23 cellular contexts compared by ENCODE assay signal in the genomic region with DNA sequence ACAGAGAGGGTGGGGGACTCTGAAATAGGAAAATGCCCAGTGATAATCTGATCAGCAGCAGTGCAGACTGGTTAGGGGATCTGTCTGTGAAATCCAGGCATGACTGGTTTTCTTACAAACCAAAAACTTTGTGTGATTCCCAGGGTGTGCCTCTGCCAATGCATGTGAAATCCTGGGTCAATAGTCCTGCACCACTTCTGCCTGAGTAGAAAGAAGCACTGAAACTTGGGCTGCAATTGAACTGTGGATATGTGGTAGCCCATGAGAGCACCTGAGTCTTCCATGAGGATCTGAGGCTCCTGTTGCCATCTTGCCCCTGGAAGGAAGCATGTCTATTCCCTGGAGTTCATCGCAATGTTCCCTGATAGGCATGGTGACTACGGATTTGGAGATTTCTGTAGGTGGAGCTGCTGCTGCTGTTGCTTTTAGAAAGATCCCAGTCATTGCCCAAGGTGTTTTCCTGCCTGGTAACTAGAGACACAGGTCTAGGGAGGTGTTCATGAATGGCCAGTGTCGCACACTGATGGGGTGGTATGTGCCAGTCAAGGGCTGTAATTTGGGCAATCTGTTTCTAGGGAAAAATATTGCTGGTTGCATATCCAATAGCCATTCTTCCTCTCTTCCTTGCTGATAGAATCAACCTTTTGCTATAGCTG.
A peak's percentile ranks its signal among the peaks of the same experiment; 100 is the strongest.
DNase-seq lines count a peak whose midpoint lies in the region; ATAC-seq and TF ChIP-seq lines count a peak whose summit lies in the region.
"Had no signal": no experiment of that assay in that cellular context is flagged by ENCODE, and none has a peak within 500 bp of the region (broad histone marks: within the 10 kb centered on the region; RNA-seq: fewer than 3 reads in every experiment).

No MANE protein-coding gene starts in this region.

- H3K4me1 ChIP-seq in SK-N-SH (ENCODE audit: control insufficient read depth in 1 of 2, insufficient read depth in 2 of 2, low read depth in 1 of 2, low read length in 1 of 2), result peaks cover 11 to 12% of the 10 kb centered on the region in 2 experiments; a peak in 3 of 4 replicates
- no peaks in the 10 kb centered on the region for H3K4me1 ChIP-seq in trophoblast cell (ENCODE audit: control insufficient read depth in 1 of 2, insufficient read depth in 2 of 2, low read length in 2 of 2)
- peaks cover 0 to 8% (median 2%) of the 10 kb centered on the region in 4 donors for H3K4me1 ChIP-seq in stomach
- H3K4me1 ChIP-seq: lower lobe of right lung, psoas muscle, testis had no signal

- H3K23ac ChIP-seq in trophoblast cell (ENCODE audit: low read length), result no peak overlapping the region

- DNase-seq in DMS 273 (lab: John Stamatoyannopoulos, UW; ENCODE audit: unreplicated experiment), result peak; percentile 39
- no peak for DNase-seq in DMS 273 treated with DMSO at 0.1 percent for 48 hours (lab: John Stamatoyannopoulos, UW)
- no peak for DNase-seq in SK-N-SH
- peak; percentile 61 for DNase-seq in epithelial cell of esophagus (ENCODE audit: low read depth)
- DNase-seq in trophoblast cell, result no peak
- DNase-seq in stomach, result no peak
- DNase-seq in sciatic nerve (ENCODE audit: low spot score), result no peak
- DNase-seq in COR-L47 (lab: John Stamatoyannopoulos, UW), result no peak
- DNase-seq: activated CD8-positive, alpha-beta memory T cell treated with anti-CD3 and anti-CD28 coated beads for 24 hours; activated naive CD4-positive, alpha-beta T cell treated with Interleukin-2 at 50 U/mL for 16 hours; activated T-cell treated with anti-CD3 and anti-CD28 coated beads, Interleukin-2, amount 50 U/mL, for 24 hours; AML-193; CD8-positive, alpha-beta T cell; central memory CD4-positive, alpha-beta T cell; H7; islet precursor cell; lower lobe of right lung; NCI-H526; psoas muscle; stimulated activated CD4-positive, alpha-beta T cell treated with anti-CD3 and anti-CD28 coated beads, Interleukin-2, amount 100 ng/mL, for 24 hours; testis had no signal

- H3K4me2 ChIP-seq in SK-N-SH, result peak overlapping the region; percentile 69
- no peak overlapping the region for H3K4me2 ChIP-seq in trophoblast cell (ENCODE audit: low read length)

- peaks cover 11% of the 10 kb centered on the region for H3F3A ChIP-seq in SK-N-SH (replicated peaks; ENCODE audit: insufficient read depth)

- no peaks in the 10 kb centered on the region for H4K20me1 ChIP-seq in SK-N-SH (ENCODE audit: insufficient read depth)

- TF ChIP-seq POLR2A in stomach (IDR thresholded peaks at IDR 0.05), result no peak

- no peaks in the 10 kb centered on the region for H3K79me1 ChIP-seq in trophoblast cell (ENCODE audit: low read length)

- H3K79me2 ChIP-seq in SK-N-SH (ENCODE audit: insufficient read depth) (no peaks in the 10 kb centered on the region), trophoblast cell (ENCODE audit: control insufficient read depth, insufficient read depth, low read length, poor library complexity) (no peaks in the 10 kb centered on the region)

- no peak overlapping the region for H2BK12ac ChIP-seq in trophoblast cell (ENCODE audit: low read length)

- no peak overlapping the region for H4K12ac ChIP-seq in trophoblast cell (ENCODE audit: low read depth, low read length)

- peak overlapping the region; percentile 60 to 66; a peak in 2 of 4 replicates for H3K27ac ChIP-seq in SK-N-SH (ENCODE audit: low read depth in 2 of 2, low read length in 1 of 2)
- no peak overlapping the region for H3K27ac ChIP-seq in trophoblast cell (ENCODE audit: low read depth, low read length)
- peak overlapping the region in 2 of 5 donors; percentile 51 to 65 for H3K27ac ChIP-seq in stomach
- H3K27ac ChIP-seq: 22Rv1, lower lobe of right lung, psoas muscle, testis had no signal

- H3K9me3 ChIP-seq in SK-N-SH (peaks cover 12% of the 10 kb centered on the region), trophoblast cell (ENCODE audit: insufficient read depth, low read depth, low read length) (no peaks in the 10 kb centered on the region), stomach (peaks cover 0 to 14% (median 0%) of the 10 kb centered on the region in 4 donors)
- H3K9me3 ChIP-seq: lower lobe of right lung, testis had no signal

- H2AK5ac ChIP-seq in trophoblast cell (ENCODE audit: low read length), result no peak overlapping the region

- no peak overlapping the region for H3K14ac ChIP-seq in trophoblast cell (ENCODE audit: low read length)

- H4K8ac ChIP-seq in trophoblast cell (ENCODE audit: low read depth, low read length), result no peak overlapping the region

- POLR2A ChIA-PET in SK-N-SH (lab: Yijun Ruan, JAX), result no interaction called here

- TF ChIP-seq CTCF in SK-N-SH (IDR thresholded peaks at IDR 0.05) (no peak), epithelial cell of esophagus (IDR thresholded peaks at IDR 0.05; ENCODE audit: insufficient read depth, low read depth, low read length, missing control alignments) (no peak), stomach (IDR thresholded peaks at IDR 0.05) (no peak)

- CTCF ChIA-PET in SK-N-SH (lab: Yijun Ruan, JAX), result interaction anchor here (1.0 to 1.4 kb wide), 4 partner anchors 12 to 82 kb away, joined by 3 read pairs; no protein-coding TSS in a partner anchor

- H3K9ac ChIP-seq in SK-N-SH (no peak overlapping the region), trophoblast cell (ENCODE audit: low read length) (peak overlapping the region; percentile 30)

- H3K4ac ChIP-seq in trophoblast cell (ENCODE audit: low read depth, low read length), result no peak overlapping the region

- 100% methylated on average over 1 of the region's 3 CpGs for WGBS in SK-N-SH (ENCODE audit: low lambda C conversion rate)
- WGBS in trophoblast cell (ENCODE audit: extremely low coverage, insufficient coverage, insufficient read length), result no CpG with 5 or more reads among the region's 3 CpGs
- 72 to 82% (median 79%) methylated on average over 3 of the region's 3 CpGs for WGBS in stomach, 5 donors

- intact Hi-C loops in stomach (cut with DNase I; ENCODE audit: low total_unique reads) (no loop called here), sciatic nerve (cut with DNase I) (no loop called here)

- H3K18ac ChIP-seq in trophoblast cell (ENCODE audit: low read length), result no peak overlapping the region

- H3K27me3 ChIP-seq in SK-N-SH (ENCODE audit: insufficient read depth) (no peaks in the 10 kb centered on the region), trophoblast cell (ENCODE audit: insufficient read depth, low read length) (no peaks in the 10 kb centered on the region), stomach (no peaks in the 10 kb centered on the region)
- H3K27me3 ChIP-seq: testis had no signal

- H3K4me3 ChIP-seq in SK-N-SH (ENCODE audit: low read depth in 2 of 2, low read length in 1 of 2) (peak overlapping the region in 1 of 2 experiments; percentile 27; a peak in 1 of 4 replicates), epithelial cell of esophagus (ENCODE audit: low read length) (no peak overlapping the region), trophoblast cell (ENCODE audit: low read depth, low read length) (no peak overlapping the region), stomach (no peak overlapping the region)
- H3K4me3 ChIP-seq: lower lobe of right lung, psoas muscle, testis had no signal

- no peaks in the 10 kb centered on the region for H3K9me2 ChIP-seq in SK-N-SH

- no peak overlapping the region for H2BK120ac ChIP-seq in trophoblast cell (ENCODE audit: insufficient read depth, low read length, poor library complexity)

- H3K36me3 ChIP-seq in SK-N-SH (replicated peaks in 1 of 2; ENCODE audit: control insufficient read depth in 1 of 2, insufficient read depth in 2 of 2, low read length in 1 of 2), result no peaks in the 10 kb centered on the region
- H3K36me3 ChIP-seq in trophoblast cell (ENCODE audit: control insufficient read depth in 1 of 2, insufficient read depth in 2 of 2, low read length in 2 of 2), result no peaks in the 10 kb centered on the region
- no peaks in the 10 kb centered on the region for H3K36me3 ChIP-seq in stomach
- H3K36me3 ChIP-seq: lower lobe of right lung had no signal

- no peak for ATAC-seq in sciatic nerve
- ATAC-seq: CD8-positive, alpha-beta T cell; psoas muscle; stimulated activated effector memory CD8-positive, alpha-beta T cell treated with anti-CD3 and anti-CD28 coated beads, Interleukin-12 subunit alpha, Interleukin-12 subunit beta, amount 100 ng/mL, for 72 hours had no signal

- H4K91ac ChIP-seq in trophoblast cell (ENCODE audit: low read depth, low read length), result no peak overlapping the region

- TF ChIP-seq EP300 in SK-N-SH (IDR thresholded peaks at IDR 0.05; ENCODE audit: borderline replicate concordance in 1 of 2, low read depth in 1 of 2, low read length in 1 of 2) (no peak), stomach (IDR thresholded peaks at IDR 0.05) (no peak)

- no peak overlapping the region for H2BK5ac ChIP-seq in trophoblast cell (ENCODE audit: low read depth, low read length, poor library complexity)

- no peak overlapping the region for H2AFZ ChIP-seq in SK-N-SH (ENCODE audit: low read depth)
- H2AFZ ChIP-seq in trophoblast cell (ENCODE audit: insufficient read depth, low read length, poor library complexity), result no peak overlapping the region

- TF ChIP-seq RAD21 in SK-N-SH (IDR thresholded peaks at IDR 0.05; ENCODE audit: low read length), result no peak

TF ChIP-seq in SK-N-SH, 30 proteins besides CTCF, POLR2A, EP300 and RAD21:
- TF ChIP-seq CHD2 (IDR thresholded peaks at IDR 0.05; ENCODE audit: low read length, partially characterized antibody) (no peak), RFX5 (IDR thresholded peaks at IDR 0.05; ENCODE audit: low read length) (0 out of 2 replicates have a peak, but pooled peaks have one; percentile 53)

Comparison
In these comparisons a context has a peak if more than half of its experiments do, and no peak if none do; other contexts are left out.
1. DNase-seq: peak in DMS 273 (single experiment) and epithelial cell of esophagus (single experiment); none in DMS 273 treated with DMSO at 0.1 percent for 48 hours (single experiment), SK-N-SH (single experiment), trophoblast cell (0 of 2), stomach (single experiment), sciatic nerve (single experiment) and COR-L47 (single experiment).